17 cellular contexts compared by ENCODE assay signal in the genomic region with DNA sequence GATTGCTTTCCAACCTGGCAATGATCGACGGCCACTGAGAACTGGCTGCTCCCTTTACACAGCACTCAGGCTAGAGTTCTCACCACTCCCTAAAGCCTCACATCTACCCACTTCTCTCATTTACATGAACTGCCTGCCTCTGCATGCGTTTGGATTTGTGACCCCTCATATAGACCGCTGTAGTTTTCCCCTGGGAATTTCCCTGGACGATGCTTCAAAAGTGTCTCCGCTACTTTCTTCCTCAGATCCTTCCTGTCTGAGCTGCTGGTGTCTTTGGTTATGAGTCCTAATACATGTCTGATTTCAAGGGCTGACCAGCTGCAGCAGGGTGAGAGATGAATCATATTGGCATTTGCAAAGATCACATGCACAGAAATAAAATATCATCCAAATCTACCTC.
A peak's percentile ranks its signal among the peaks of the same experiment; 100 is the strongest.
DNase-seq lines count a peak whose midpoint lies in the region; ATAC-seq lines count a peak whose summit lies in the region.
"Had no signal": no experiment of that assay in that cellular context is flagged by ENCODE, and none has a peak within 500 bp of the region (broad histone marks: within the 10 kb centered on the region; RNA-seq: fewer than 3 reads in every experiment).

No MANE protein-coding gene starts in this region.

- ATAC-seq in GM18907 (IDR thresholded peaks at IDR 0.05; ENCODE audit: unreplicated experiment) (peak; percentile 62), HG02759 (IDR thresholded peaks at IDR 0.05; ENCODE audit: unreplicated experiment) (peak; percentile 64)
- ATAC-seq: activated T-helper 17 cell treated with anti-CD3 and anti-CD28 coated beads, Interleukin-2, amount 50 U/mL, for 72 hours; esophagus mucosa had no signal

- DNase-seq in LHCN-M2 (ENCODE audit: low read depth) = peak; percentile 62
- DNase-seq in stromal cell of bone marrow (ENCODE audit: low read depth) = peak; percentile 40
- no peak for DNase-seq in NCI-H1436 (lab: John Stamatoyannopoulos, UW)
- DNase-seq in amniotic stem cell (lab: John Stamatoyannopoulos, UW) = no peak
- DNase-seq in stimulated activated CD4-positive, alpha-beta T cell treated with anti-CD3 and anti-CD28 coated beads, Interleukin-2, amount 100 ng/mL, for 24 hours = no peak
- DNase-seq: activated CD4-positive, alpha-beta memory T cell treated with anti-CD3 and anti-CD28 coated beads for 36 hours; C1 segment of cervical spinal cord; DMS53; KBM-7; NCI-H1105 treated with DMSO at 0.1 percent for 48 hours; NCI-H446; OCI-M1; posterior cingulate gyrus had no signal

Comparison
In these comparisons a context has a peak if more than half of its experiments do, and no peak if none do; other contexts are left out.
1. DNase-seq: peak in LHCN-M2 (single experiment) and stromal cell of bone marrow (single experiment); none in NCI-H1436 (single experiment), amniotic stem cell (single experiment) and stimulated activated CD4-positive, alpha-beta T cell treated with anti-CD3 and anti-CD28 coated beads, Interleukin-2, amount 100 ng/mL, for 24 hours (0 of 2).